8 cellular contexts compared by ENCODE assay signal in genomic region chr10:102135956-102136526, GRCh38. TPM values are rescaled to one million over a fixed set of nuclear protein-coding genes. Genes with fewer than 3 reads are reported as not detected.
DNase-seq lines count a peak whose midpoint lies in the region; ATAC-seq and TF ChIP-seq lines count a peak whose summit lies in the region.

No MANE protein-coding gene starts in this region.

- no peaks in the 10 kb centered on the region for H3K9me3 ChIP-seq in IMR-90 (ENCODE audit: control insufficient read depth, insufficient read depth, low read length)
- no peaks in the 10 kb centered on the region for H3K9me3 ChIP-seq in adrenal gland (replicated peaks in 1 of 3)

- no CpG with 5 or more reads among the region's 7 CpGs for WGBS in IMR-90 (ENCODE audit: extremely low coverage in 2 of 2, insufficient read length in 1 of 2), 2 experiments
- 87 to 93% (median 89%) methylated on average over 7 of the region's 7 CpGs for WGBS in adrenal gland, 4 donors

- H3K9me1 ChIP-seq in IMR-90 (ENCODE audit: insufficient read depth, low read length), result peaks cover 34% of the 10 kb centered on the region

- H3K27ac ChIP-seq in IMR-90 (ENCODE audit: insufficient read depth, low read length) (no peak overlapping the region), adrenal gland (no peak overlapping the region)

- TF ChIP-seq RAD21 in IMR-90 (IDR thresholded peaks at IDR 0.05; ENCODE audit: low read length), result no peak

- no peak overlapping the region for H4K8ac ChIP-seq in IMR-90 (ENCODE audit: low read depth in 2 of 2, low read length in 2 of 2)

- no peak overlapping the region for H2BK120ac ChIP-seq in IMR-90 (ENCODE audit: low read depth, low read length)

- DNase-seq in NCI-H748 (lab: John Stamatoyannopoulos, UW; ENCODE audit: unreplicated experiment) (peak; percentile 60), NCI-H748 treated with DMSO at 0.1 percent for 48 hours (lab: John Stamatoyannopoulos, UW) (no peak), IMR-90 (no peak), activated B cell treated with CpG ODN at 0.5 μM for 24 hours (no peak), erythroblast (lab: John Stamatoyannopoulos, UW) (no peak), adrenal gland (no peak), HT-29 (ENCODE audit: low spot score) (no peak)

- BruUV-seq in IMR-90 (replicated peaks; lab: Mats Ljungman, UMichigan), result no TSS peak

- H2BK20ac ChIP-seq in IMR-90 (ENCODE audit: low read depth, low read length), result no peak overlapping the region

- ATAC-seq in IMR-90 (ENCODE audit: low read depth) (no peak), activated B cell treated with CpG ODN at 0.5 μM for 24 hours (ENCODE audit: low read depth) (no peak)

- peaks cover 41% of the 10 kb centered on the region for H3K4me1 Mint-ChIP-seq in activated B cell treated with CpG ODN at 0.5 μM for 24 hours
- peaks cover 45% of the 10 kb centered on the region for H3K4me1 Mint-ChIP-seq in nephron

- CTCF ChIA-PET in IMR-90 (lab: Yijun Ruan, JAX) (no interaction called here), activated B cell treated with CpG ODN at 0.5 μM for 24 hours (lab: Charles Lee) (interaction anchor here (1.4 kb wide), 1 partner anchor 343 kb away, joined by 3 read pairs; no protein-coding TSS in a partner anchor)

- dilution Hi-C loops in IMR-90 (cut with HindIII; ENCODE audit: low sequenced_read_pairs, unreplicated experiment), result no loop called here

- H4K5ac ChIP-seq in IMR-90 (ENCODE audit: low read depth, low read length), result no peak overlapping the region

- H3K14ac ChIP-seq in IMR-90 (replicated peaks; ENCODE audit: low read depth, low read length), result no peak overlapping the region

- no peak overlapping the region for H2AK5ac ChIP-seq in IMR-90 (ENCODE audit: low read depth, low read length)

- no peak overlapping the region for H3K4me2 ChIP-seq in IMR-90 (ENCODE audit: low read depth, low read length)

- peaks cover 9% of the 10 kb centered on the region; the same call in 1 of the 2 replicates for H3K4me1 ChIP-seq in IMR-90 (ENCODE audit: control insufficient read depth, insufficient read depth, low read length)
- H3K4me1 ChIP-seq in adrenal gland (replicated peaks in 1 of 2), result peaks cover 10 to 24% of the 10 kb centered on the region in 2 donors

- no peak overlapping the region for H3K56ac ChIP-seq in IMR-90 (ENCODE audit: extremely low read depth, insufficient read depth, low read length)

- TF ChIP-seq CTCF in IMR-90 (conservative IDR thresholded peaks at IDR 0.05; ENCODE audit: low read depth, low read length), result no peak
- no peak for TF ChIP-seq CTCF in activated B cell treated with CpG ODN at 0.5 μM for 24 hours (IDR thresholded peaks at IDR 0.05)
- no peak for TF ChIP-seq CTCF in nephron (IDR thresholded peaks at IDR 0.05; ENCODE audit: unreplicated experiment in 3 of 3)
- TF ChIP-seq CTCF in adrenal gland (IDR thresholded peaks at IDR 0.05), result no peak

- 0 out of 2 replicates have a peak overlapping the region, but pooled peaks have one; percentile 68 for H3K23ac ChIP-seq in IMR-90 (ENCODE audit: low read depth, low read length)

- no peak overlapping the region for H3K9ac ChIP-seq in IMR-90 (ENCODE audit: low read depth, low read length)

- no peak overlapping the region for H3K4me3 Mint-ChIP-seq in activated B cell treated with CpG ODN at 0.5 μM for 24 hours
- H3K4me3 Mint-ChIP-seq in nephron, result peak overlapping the region; percentile 55 to 73 (median 55)

- H3K79me1 ChIP-seq in IMR-90 (ENCODE audit: low read depth in 1 of 2, low read length in 2 of 2), result peaks cover 8 to 72% of the 10 kb centered on the region in 2 experiments; a peak in 3 of 4 replicates

- peaks cover 77% of the 10 kb centered on the region for H4K20me1 ChIP-seq in IMR-90 (ENCODE audit: insufficient read depth, low read length)

- in situ Hi-C loops in IMR-90 (cut with MboI; ENCODE audit: low sequenced_read_pairs), result no loop called here

- peak overlapping the region; percentile 3 for H3K27ac Mint-ChIP-seq in activated B cell treated with CpG ODN at 0.5 μM for 24 hours
- H3K27ac Mint-ChIP-seq in nephron, result peak overlapping the region; percentile 2 to 50 (median 4)

- no peak overlapping the region for H2BK5ac ChIP-seq in IMR-90 (ENCODE audit: low read depth, low read length, poor library complexity, severe bottlenecking)

- H3K27me3 ChIP-seq in IMR-90 (ENCODE audit: control insufficient read depth, insufficient read depth, low read length) (no peaks in the 10 kb centered on the region), adrenal gland (no peaks in the 10 kb centered on the region)

- peaks cover 35% of the 10 kb centered on the region for H3K36me3 ChIP-seq in IMR-90 (ENCODE audit: control insufficient read depth, insufficient read depth, low read length)
- peaks cover 0 to 34% of the 10 kb centered on the region in 2 donors for H3K36me3 ChIP-seq in adrenal gland (replicated peaks in 1 of 2)

- H3K18ac ChIP-seq in IMR-90 (ENCODE audit: low read depth, low read length), result no peak overlapping the region

- no peak overlapping the region for H2AFZ ChIP-seq in IMR-90 (replicated peaks; ENCODE audit: low read length, poor library complexity)

- H4K91ac ChIP-seq in IMR-90 (ENCODE audit: insufficient read depth, low read depth, low read length), result no peak overlapping the region

- H3K4me3 ChIP-seq in IMR-90 (ENCODE audit: insufficient read depth, low read depth, low read length), result no peak overlapping the region
- no peak overlapping the region for H3K4me3 ChIP-seq in adrenal gland

- peaks cover 57% of the 10 kb centered on the region for H3K36me3 Mint-ChIP-seq in activated B cell treated with CpG ODN at 0.5 μM for 24 hours (ENCODE audit: low read depth)
- H3K36me3 Mint-ChIP-seq in nephron (ENCODE audit: low read depth), result peaks cover 32% of the 10 kb centered on the region

- H3K4ac ChIP-seq in IMR-90 (ENCODE audit: low read depth, low read length), result no peak overlapping the region

- TF ChIP-seq POLR2A in IMR-90 (IDR thresholded peaks at IDR 0.05; ENCODE audit: low read depth, low read length) (no peak), erythroblast (IDR thresholded peaks at IDR 0.05; ENCODE audit: low read length) (no peak), adrenal gland (IDR thresholded peaks at IDR 0.05) (no peak)

- intact Hi-C loops in IMR-90 (cut with micrococcal nuclease), result no loop called here
- intact Hi-C loops in activated B cell treated with CpG ODN at 0.5 μM for 24 hours (cut with micrococcal nuclease), result no loop called here
- intact Hi-C loops in adrenal gland (cut with DNase I), result no loop called here

- H3K27me3 Mint-ChIP-seq in activated B cell treated with CpG ODN at 0.5 μM for 24 hours (no peaks in the 10 kb centered on the region), nephron (ENCODE audit: low read depth) (no peaks in the 10 kb centered on the region)

- no peak overlapping the region for H2BK15ac ChIP-seq in IMR-90 (ENCODE audit: low read depth, low read length)

- POLR2A ChIA-PET in IMR-90 (lab: Charles Lee; ENCODE audit: unreplicated experiment), result no interaction called here
- POLR2A ChIA-PET in activated B cell treated with CpG ODN at 0.5 μM for 24 hours (lab: Charles Lee), result interaction anchor here (2.2 kb wide), 1 partner anchor 15 kb away, joined by 8 read pairs; no protein-coding TSS in a partner anchor

- no peak overlapping the region for H2AK9ac ChIP-seq in IMR-90 (replicated peaks; ENCODE audit: low read depth, low read length, poor library complexity)

- H3K9me3 Mint-ChIP-seq in activated B cell treated with CpG ODN at 0.5 μM for 24 hours (no peaks in the 10 kb centered on the region), nephron (no peaks in the 10 kb centered on the region)

TF ChIP-seq in IMR-90, 13 proteins besides CTCF, POLR2A, EP300 and RAD21 (continues in another document):
- no peak for TF ChIP-seq MAZ (IDR thresholded peaks at IDR 0.05; ENCODE audit: borderline replicate concordance, low read depth, low read length)
- TF ChIP-seq, protein P1, sequence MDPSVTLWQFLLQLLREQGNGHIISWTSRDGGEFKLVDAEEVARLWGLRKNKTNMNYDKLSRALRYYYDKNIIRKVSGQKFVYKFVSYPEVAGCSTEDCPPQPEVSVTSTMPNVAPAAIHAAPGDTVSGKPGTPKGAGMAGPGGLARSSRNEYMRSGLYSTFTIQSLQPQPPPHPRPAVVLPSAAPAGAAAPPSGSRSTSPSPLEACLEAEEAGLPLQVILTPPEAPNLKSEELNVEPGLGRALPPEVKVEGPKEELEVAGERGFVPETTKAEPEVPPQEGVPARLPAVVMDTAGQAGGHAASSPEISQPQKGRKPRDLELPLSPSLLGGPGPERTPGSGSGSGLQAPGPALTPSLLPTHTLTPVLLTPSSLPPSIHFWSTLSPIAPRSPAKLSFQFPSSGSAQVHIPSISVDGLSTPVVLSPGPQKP (IDR thresholded peaks at IDR 0.05; ENCODE audit: borderline replicate concordance, low read depth, low read length), result no peak
- TF ChIP-seq CEBPB (IDR thresholded peaks at IDR 0.05; ENCODE audit: low read depth, low read length), result no peak
- no peak for TF ChIP-seq FOS (IDR thresholded peaks at IDR 0.05; ENCODE audit: low read depth, low read length)
- TF ChIP-seq CHD1 (IDR thresholded peaks at IDR 0.05; ENCODE audit: low read depth, low read length), result no peak
- TF ChIP-seq BHLHE40 (IDR thresholded peaks at IDR 0.05; ENCODE audit: low read depth, low read length), result no peak

RNA-seq across cellular contexts. Expression of gene PPRC1, which starts 3.2 kb away (rescaled TPM):
- total RNA-seq in IMR-90 (2012; rRNA removed) (11.4 and 11.8 TPM in 2 replicates), activated B cell treated with CpG ODN at 0.5 μM for 24 hours (65.1 and 77.2 TPM in 2 replicates), adrenal gland (10 to 100 TPM; 11.1 to 39.9 (median 20.0) TPM)
- polyA plus RNA-seq in IMR-90 (2012; rRNA removed) (38.7 and 40.7 TPM in 2 replicates), adrenal gland (10 to 100 TPM; 24.7 to 35.8 (median 35.2) TPM)
- polyA plus RNA-seq in IMR-90 (2012; cell fraction: cytosol; rRNA removed), result 20.9 and 23.5 TPM in 2 replicates
- 117 and 123 TPM in 2 replicates for polyA plus RNA-seq in IMR-90 (2012; cell fraction: nucleus; rRNA removed; ENCODE audit: low replicate concordance)
- 41.8 and 51.2 TPM in 2 replicates for total RNA-seq in HT-29 (2014; rRNA removed; shearing (Covaris generic))

RNA-seq across cellular contexts. Expression of gene LDB1, which starts 15.9 kb away (rescaled TPM):
- 45.3 and 47.9 TPM in 2 replicates for total RNA-seq in IMR-90 (2012; rRNA removed)
- 92.4 and 100 TPM in 2 replicates for polyA plus RNA-seq in IMR-90 (2012; rRNA removed)
- 40.2 and 67.9 TPM in 2 replicates for polyA plus RNA-seq in IMR-90 (2012; cell fraction: cytosol; rRNA removed)
- 464 and 468 TPM in 2 replicates for polyA plus RNA-seq in IMR-90 (2012; cell fraction: nucleus; rRNA removed; ENCODE audit: low replicate concordance)
- total RNA-seq in activated B cell treated with CpG ODN at 0.5 μM for 24 hours, result 54.0 and 61.9 TPM in 2 replicates
- 10 to 100 TPM; 24.1 to 68.0 (median 55.2) TPM for total RNA-seq in adrenal gland
- polyA plus RNA-seq in adrenal gland, result 10 to 100 TPM; 24.7 to 76.9 (median 24.8) TPM
- 37.4 and 40.3 TPM in 2 replicates for total RNA-seq in HT-29 (2014; rRNA removed; shearing (Covaris generic))

RNA-seq across cellular contexts. Expression of gene NOLC1, which starts 16.1 kb away (rescaled TPM):
- 43.2 and 60.5 TPM in 2 replicates for total RNA-seq in IMR-90 (2012; rRNA removed)
- polyA plus RNA-seq in IMR-90 (2012; rRNA removed), result 53.5 and 55.3 TPM in 2 replicates
- polyA plus RNA-seq in IMR-90 (2012; cell fraction: cytosol; rRNA removed), result 17.2 and 29.5 TPM in 2 replicates
- polyA plus RNA-seq in IMR-90 (2012; cell fraction: nucleus; rRNA removed; ENCODE audit: low replicate concordance), result 25.5 and 102 TPM in 2 replicates
- 95.1 and 106 TPM in 2 replicates for total RNA-seq in activated B cell treated with CpG ODN at 0.5 μM for 24 hours
- total RNA-seq in adrenal gland, result 10 to 100 TPM; 26.2 to 59.4 (median 32.8) TPM
- polyA plus RNA-seq in adrenal gland, result 100 to 1,000 TPM in 1 of 3 donors, 10 to 100 TPM in 2; 18.6 to 111 (median 21.6) TPM
- 79.1 and 88.7 TPM in 2 replicates for total RNA-seq in HT-29 (2014; rRNA removed; shearing (Covaris generic))
